Comparison of ENCODE assay signal across 1 cellular context in genomic region chr15:29104566-29104880, GRCh38.
TF ChIP-seq lines count a peak whose summit lies in the region.

No MANE protein-coding gene starts in this region.

TF ChIP-seq in H1, 55 proteins besides CTCF, POLR2A, EP300 and RAD21 (continued from another document):
- TF ChIP-seq BACH1 (IDR thresholded peaks at IDR 0.05; ENCODE audit: low read length) (no peak), RXRA (IDR thresholded peaks at IDR 0.05; ENCODE audit: insufficient read depth, low read depth, low read length) (no peak), HDAC6 (IDR thresholded peaks at IDR 0.05; ENCODE audit: low read depth, low read length) (no peak), ASH2L (IDR thresholded peaks at IDR 0.05; ENCODE audit: low read length) (no peak), RFX5 (IDR thresholded peaks at IDR 0.05; ENCODE audit: borderline replicate concordance, low read depth, low read length) (no peak), KDM4A (IDR thresholded peaks at IDR 0.05; ENCODE audit: low read depth, low read length, severe bottlenecking) (no peak), BRCA1 (IDR thresholded peaks at IDR 0.05; ENCODE audit: low read depth, low read length) (no peak), GTF2F1 (IDR thresholded peaks at IDR 0.05; ENCODE audit: borderline replicate concordance, low read depth, low read length) (no peak), GABPA (IDR thresholded peaks at IDR 0.05; ENCODE audit: borderline replicate concordance, insufficient read depth, low read length) (no peak), RBBP5 (IDR thresholded peaks at IDR 0.05; ENCODE audit: borderline replicate concordance, low read depth, low read length) (no peak), SIN3A (conservative IDR thresholded peaks at IDR 0.05 in 1 of 2, IDR thresholded peaks at IDR 0.05 in 1 of 2; ENCODE audit: low read depth in 1 of 2, low read length in 2 of 2) (no peak), EZH2 (IDR thresholded peaks at IDR 0.05; ENCODE audit: low read depth, low read length, severe bottlenecking) (no peak), BCL11A (IDR thresholded peaks at IDR 0.05; ENCODE audit: low read depth in 2 of 2, low read length in 2 of 2) (no peak), JUND (IDR thresholded peaks at IDR 0.05; ENCODE audit: low read length) (no peak)
- TF ChIP-seq, protein P1, sequence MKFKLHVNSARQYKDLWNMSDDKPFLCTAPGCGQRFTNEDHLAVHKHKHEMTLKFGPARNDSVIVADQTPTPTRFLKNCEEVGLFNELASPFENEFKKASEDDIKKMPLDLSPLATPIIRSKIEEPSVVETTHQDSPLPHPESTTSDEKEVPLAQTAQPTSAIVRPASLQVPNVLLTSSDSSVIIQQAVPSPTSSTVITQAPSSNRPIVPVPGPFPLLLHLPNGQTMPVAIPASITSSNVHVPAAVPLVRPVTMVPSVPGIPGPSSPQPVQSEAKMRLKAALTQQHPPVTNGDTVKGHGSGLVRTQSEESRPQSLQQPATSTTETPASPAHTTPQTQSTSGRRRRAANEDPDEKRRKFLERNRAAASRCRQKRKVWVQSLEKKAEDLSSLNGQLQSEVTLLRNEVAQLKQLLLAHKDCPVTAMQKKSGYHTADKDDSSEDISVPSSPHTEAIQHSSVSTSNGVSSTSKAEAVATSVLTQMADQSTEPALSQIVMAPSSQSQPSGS (IDR thresholded peaks at IDR 0.05; ENCODE audit: low read length) = no peak
